ENCODE assay signal across 17 cellular contexts in genomic region chr18:8685914-8686216, GRCh38. TPM values are rescaled to one million over a fixed set of nuclear protein-coding genes. Genes with fewer than 3 reads are reported as not detected.
DNase-seq lines count a peak whose midpoint lies in the region; TF ChIP-seq lines count a peak whose summit lies in the region.
"Had no signal": no experiment of that assay in that cellular context is flagged by ENCODE, and none has a peak within 500 bp of the region (broad histone marks: within the 10 kb centered on the region; RNA-seq: fewer than 3 reads in every experiment).

No MANE protein-coding gene starts in this region.

- H3K4me3 Mint-ChIP-seq in endodermal cell (no peak overlapping the region), neural crest cell (no peak overlapping the region)
- H3K4me3 Mint-ChIP-seq: activated CD8-positive, alpha-beta T cell treated with anti-CD3 and anti-CD28 coated beads for 36 hours; CD14-positive monocyte; natural killer cell had no signal

- no peak overlapping the region for H3K4me3 ChIP-seq in SJSA1
- no peak overlapping the region for H3K4me3 ChIP-seq in endodermal cell (ENCODE audit: low read length)
- H3K4me3 ChIP-seq: left ventricle myocardium inferior, right lobe of liver had no signal

- H3K27me3 ChIP-seq in SJSA1 (replicated peaks) (no peaks in the 10 kb centered on the region), endodermal cell (ENCODE audit: control insufficient read depth, insufficient read depth, low read length, poor library complexity, severe bottlenecking) (no peaks in the 10 kb centered on the region)
- H3K27me3 ChIP-seq: right lobe of liver had no signal

- TF ChIP-seq CTCF in endodermal cell (conservative IDR thresholded peaks at IDR 0.05) (no peak), neural crest cell (conservative IDR thresholded peaks at IDR 0.05) (no peak)

- no peaks in the 10 kb centered on the region for H3K36me3 Mint-ChIP-seq in endodermal cell (ENCODE audit: low read depth)
- H3K36me3 Mint-ChIP-seq in neural crest cell (ENCODE audit: low read depth): no peaks in the 10 kb centered on the region
- H3K36me3 Mint-ChIP-seq: CD14-positive monocyte, natural killer cell had no signal

- H3K27ac Mint-ChIP-seq in endodermal cell (no peak overlapping the region), neural crest cell (ENCODE audit: unreplicated experiment) (peak overlapping the region; percentile 67)
- H3K27ac Mint-ChIP-seq: activated CD8-positive, alpha-beta T cell treated with anti-CD3 and anti-CD28 coated beads for 36 hours; CD14-positive monocyte; natural killer cell had no signal

- H3K9ac ChIP-seq in endodermal cell (ENCODE audit: extremely low read depth, low read length, poor library complexity, severe bottlenecking): no peak overlapping the region

- DNase-seq in SJSA1 (ENCODE audit: low read depth in 1 of 2, low spot score in 2 of 2) (peak in 1 of 2 experiments; percentile 22), endodermal cell (no peak), neural crest cell (ENCODE audit: low read depth, low spot score) (no peak), ureter (ENCODE audit: low spot score) (peak; percentile 37), NCI-H187 (lab: John Stamatoyannopoulos, UW) (no peak), AG20443 (ENCODE audit: low spot score) (no peak), erythroblast (lab: John Stamatoyannopoulos, UW) (no peak)
- DNase-seq: activated CD8-positive, alpha-beta T cell treated with anti-CD3 and anti-CD28 coated beads for 36 hours; activated effector memory CD4-positive, alpha-beta T cell treated with anti-CD3 and anti-CD28 coated beads, Interleukin-2, amount 50 U/mL, for 16 hours; left ventricle myocardium inferior; midbrain; natural killer cell; NCI-H774; right lobe of liver; stimulated activated CD4-positive, alpha-beta T cell treated with anti-CD3 and anti-CD28 coated beads, Interleukin-15, amount 100 ng/mL, for 24 hours had no signal

- peaks cover 11% of the 10 kb centered on the region for H3K4me1 ChIP-seq in SJSA1 (replicated peaks)
- H3K4me1 ChIP-seq in endodermal cell (ENCODE audit: control insufficient read depth, insufficient read depth, low read length): no peaks in the 10 kb centered on the region
- H3K4me1 ChIP-seq: left ventricle myocardium inferior had no signal

- no peaks in the 10 kb centered on the region for H3K9me3 Mint-ChIP-seq in endodermal cell
- H3K9me3 Mint-ChIP-seq in neural crest cell: no peaks in the 10 kb centered on the region
- H3K9me3 Mint-ChIP-seq: activated CD8-positive, alpha-beta T cell treated with anti-CD3 and anti-CD28 coated beads for 36 hours; CD14-positive monocyte; natural killer cell had no signal

- H3K9me3 ChIP-seq in SJSA1 (replicated peaks) (no peaks in the 10 kb centered on the region), endodermal cell (ENCODE audit: control insufficient read depth, low read length) (no peaks in the 10 kb centered on the region)
- H3K9me3 ChIP-seq: left ventricle myocardium inferior, right lobe of liver had no signal

- 93 to 100% methylated on average over 7 to 8 of the region's 8 CpGs for WGBS in endodermal cell (ENCODE audit: insufficient coverage in 1 of 2, insufficient read length in 1 of 2), 2 experiments

- no peak for TF ChIP-seq POLR2A in erythroblast (IDR thresholded peaks at IDR 0.05; ENCODE audit: low read length)

- H3K36me3 ChIP-seq in SJSA1 (no peaks in the 10 kb centered on the region), endodermal cell (ENCODE audit: control insufficient read depth, insufficient read depth, low read length) (no peaks in the 10 kb centered on the region)
- H3K36me3 ChIP-seq: left ventricle myocardium inferior, right lobe of liver had no signal

- H3K4me1 Mint-ChIP-seq in endodermal cell: peaks cover 19% of the 10 kb centered on the region
- peaks cover 37% of the 10 kb centered on the region for H3K4me1 Mint-ChIP-seq in neural crest cell
- H3K4me1 Mint-ChIP-seq: CD14-positive monocyte, natural killer cell had no signal

- H3K27ac ChIP-seq in SJSA1: 0 out of 2 replicates have a peak overlapping the region, but pooled peaks have one; percentile 15
- H3K27ac ChIP-seq in endodermal cell (ENCODE audit: low read depth, low read length): peak overlapping the region; percentile 45
- H3K27ac ChIP-seq: HL-60, left ventricle myocardium inferior, right lobe of liver had no signal

- H3K27me3 Mint-ChIP-seq in endodermal cell (ENCODE audit: insufficient read depth): peaks cover 12% of the 10 kb centered on the region
- H3K27me3 Mint-ChIP-seq in neural crest cell (ENCODE audit: low read depth): no peaks in the 10 kb centered on the region

RNA-seq across cellular contexts. Expression of gene MTCL1, which starts 19.5 kb away (rescaled TPM):
- 36.7 and 47.7 TPM in 2 replicates for total RNA-seq in SJSA1 (2014; rRNA removed; shearing (Covaris generic))
- 10 to 100 TPM; 15.0 to 26.0 TPM for total RNA-seq in endodermal cell
- 31.7 TPM for polyA plus RNA-seq in endodermal cell (2013, experiment 1 of 2)
- polyA plus RNA-seq in endodermal cell (2013, experiment 2 of 2): 26.8 TPM
- 17.8 and 18.4 TPM in 2 replicates for total RNA-seq in neural crest cell
- 150 TPM for total RNA-seq in ureter
- polyA plus RNA-seq: CD14-positive monocyte had no signal
